Comparison of ENCODE assay signal across 18 cellular contexts in genomic region chr3:129235310-129235917, GRCh38.
"Had no signal": no experiment of that assay in that cellular context is flagged by ENCODE, and none has a peak within 500 bp of the region (broad histone marks: within the 10 kb centered on the region; RNA-seq: fewer than 3 reads in every experiment).

No MANE protein-coding gene starts in this region.

- H3K4me3 ChIP-seq: cardiac muscle cell, esophagus squamous epithelium, heart right ventricle, left ventricle myocardium inferior, sigmoid colon, tibial nerve had no signal

- H3K36me3 ChIP-seq: cardiac muscle cell, esophagus squamous epithelium, heart right ventricle, left ventricle myocardium inferior, sigmoid colon, tibial nerve, WERI-Rb-1 had no signal

- H3K9me3 Mint-ChIP-seq: activated naive CD8-positive, alpha-beta T cell treated with anti-CD3 and anti-CD28 coated beads, Interleukin-2, amount 10 ng/mL, durations not matched to agents 7 days and 5 days; activated T-cell treated with anti-CD3 and anti-CD28 coated beads, Interleukin-2, amount 50 U/mL, for 72 hours; naive thymus-derived CD8-positive, alpha-beta T cell had no signal

- H3K27ac ChIP-seq: cardiac muscle cell, esophagus squamous epithelium, left ventricle myocardium inferior, parathyroid adenoma, sigmoid colon, WERI-Rb-1 had no signal

- ATAC-seq: activated T-cell treated with anti-CD3 and anti-CD28 coated beads, Interleukin-2, amount 50 U/mL, for 72 hours; heart right ventricle; naive thymus-derived CD8-positive, alpha-beta T cell; T-helper 17 cell had no signal

- H3K4me1 ChIP-seq: parathyroid adenoma had no signal

- H3K9me3 ChIP-seq: esophagus squamous epithelium, heart right ventricle, left ventricle myocardium inferior, sigmoid colon, tibial nerve had no signal

- H3K27me3 Mint-ChIP-seq: activated naive CD8-positive, alpha-beta T cell treated with anti-CD3 and anti-CD28 coated beads, Interleukin-2, amount 10 ng/mL, durations not matched to agents 7 days and 5 days; T-helper 17 cell had no signal

- H3K27ac Mint-ChIP-seq: activated T-cell treated with anti-CD3 and anti-CD28 coated beads, Interleukin-2, amount 50 U/mL, for 72 hours; T-helper 17 cell had no signal

- H3K4me3 Mint-ChIP-seq: activated naive CD8-positive, alpha-beta T cell treated with anti-CD3 and anti-CD28 coated beads, Interleukin-2, amount 10 ng/mL, durations not matched to agents 7 days and 5 days; activated T-cell treated with anti-CD3 and anti-CD28 coated beads, Interleukin-2, amount 50 U/mL, for 72 hours; naive thymus-derived CD8-positive, alpha-beta T cell; T-helper 17 cell had no signal

- DNase-seq: activated naive CD8-positive, alpha-beta T cell treated with anti-CD3 and anti-CD28 coated beads, Interleukin-2, amount 10 ng/mL, durations not matched to agents 7 days and 5 days; activated T-cell treated with anti-CD3 and anti-CD28 coated beads, Interleukin-2, amount 50 U/mL, for 72 hours; amygdala; dermis blood vessel endothelial cell; effector memory CD4-positive, alpha-beta T cell; esophagus squamous epithelium; heart right ventricle; left ventricle myocardium inferior; mammary epithelial cell; naive thymus-derived CD8-positive, alpha-beta T cell; sigmoid colon; stimulated activated naive CD4-positive, alpha-beta T cell treated with Interleukin-2 at 50 U/mL for 16 hours; substantia nigra; T-helper 17 cell; WERI-Rb-1 had no signal

- H3K36me3 Mint-ChIP-seq: naive thymus-derived CD8-positive, alpha-beta T cell had no signal

- H3K27me3 ChIP-seq: cardiac muscle cell, esophagus squamous epithelium, heart right ventricle, sigmoid colon, tibial nerve had no signal
